Comparison of ENCODE assay signal across 19 cellular contexts in genomic region chr5:162603399-162603798, GRCh38.
"Had no signal": no experiment of that assay in that cellular context is flagged by ENCODE, and none has a peak within 500 bp of the region (broad histone marks: within the 10 kb centered on the region; RNA-seq: fewer than 3 reads in every experiment).

No MANE protein-coding gene starts in this region.

- H3K27ac ChIP-seq: coronary artery, dorsolateral prefrontal cortex, esophagus muscularis mucosa, foreskin keratinocyte, gastrocnemius medialis, heart right ventricle, left lung, lower lobe of right lung had no signal

- H3K4me1 Mint-ChIP-seq: mesothelial cell of epicardium had no signal

- H3K9me3 ChIP-seq: gastrocnemius medialis had no signal

- H3K27ac Mint-ChIP-seq: mesothelial cell of epicardium had no signal

- ATAC-seq: foreskin keratinocyte, gastrocnemius medialis, heart right ventricle, left cardiac atrium, left lung, left ventricle myocardium superior, lower lobe of right lung, mucosa of descending colon had no signal

- H3K4me3 Mint-ChIP-seq: mesothelial cell of epicardium had no signal

- H3K27me3 ChIP-seq: dorsolateral prefrontal cortex, esophagus muscularis mucosa, foreskin keratinocyte, gastrocnemius medialis, heart right ventricle, left lung had no signal

- H3K4me1 ChIP-seq: esophagus muscularis mucosa, gastrocnemius medialis, heart right ventricle, left lung, lower lobe of right lung had no signal

- H3K4me3 ChIP-seq: coronary artery, dorsolateral prefrontal cortex, esophagus muscularis mucosa, gastrocnemius medialis, heart right ventricle, left lung, lower lobe of right lung, mucosa of descending colon had no signal

- H3K36me3 Mint-ChIP-seq: mesothelial cell of epicardium had no signal

- H3K36me3 ChIP-seq: esophagus muscularis mucosa, gastrocnemius medialis, heart right ventricle, left lung, lower lobe of right lung had no signal

- DNase-seq: dermis blood vessel endothelial cell; dorsolateral prefrontal cortex; effector CD4-positive, alpha-beta T cell; effector memory CD4-positive, alpha-beta T cell; foreskin keratinocyte; gastrocnemius medialis; glutamatergic neuron; head of caudate nucleus; heart right ventricle; hippocampal formation; left cardiac atrium; left lung; left ventricle myocardium superior; lower lobe of right lung; mesenchymal stem cell; mucosa of descending colon had no signal
